Comparison of ENCODE assay signal across 9 cellular contexts in genomic region chr5:133610489-133611356, GRCh38. TPM values are rescaled to one million over a fixed set of nuclear protein-coding genes. Genes with fewer than 3 reads are reported as not detected.
DNase-seq lines count a peak whose midpoint lies in the region; ATAC-seq, FAIRE-seq and TF ChIP-seq lines count a peak whose summit lies in the region.
"Had no signal": no experiment of that assay in that cellular context is flagged by ENCODE, and none has a peak within 500 bp of the region (broad histone marks: within the 10 kb centered on the region; RNA-seq: fewer than 3 reads in every experiment).

No MANE protein-coding gene starts in this region.

- TF ChIP-seq CTCF in right atrium auricular region (IDR thresholded peaks at IDR 0.05) (peak; percentile 18 to 75), psoas muscle (IDR thresholded peaks at IDR 0.05) (peak; percentile 56)

- TF ChIP-seq POLR2A in GM12891 (IDR thresholded peaks at IDR 0.05; ENCODE audit: low read depth, low read length) = no peak
- TF ChIP-seq POLR2A in H54 (IDR thresholded peaks at IDR 0.05; ENCODE audit: low read depth, low read length) = no peak

- peak; percentile 90 to 96 (median 94) for ATAC-seq in psoas muscle

- H3K4me3 ChIP-seq in right atrium auricular region = peak overlapping the region in 1 of 2 donors; percentile 45
- H3K4me3 ChIP-seq in psoas muscle = peak overlapping the region; percentile 52

- H3K9me3 ChIP-seq in right atrium auricular region (no peaks in the 10 kb centered on the region), psoas muscle (no peaks in the 10 kb centered on the region)

- peaks cover 3 to 17% of the 10 kb centered on the region in 2 donors for H3K27me3 ChIP-seq in right atrium auricular region
- peaks cover 0 to 90% (median 14%) of the 10 kb centered on the region in 3 donors for H3K27me3 ChIP-seq in psoas muscle (ENCODE audit: insufficient read depth in 3 of 3, low read length in 2 of 3)

- H3K36me3 ChIP-seq in right atrium auricular region (no peaks in the 10 kb centered on the region), psoas muscle (ENCODE audit: insufficient read depth in 1 of 2, low read depth in 1 of 2) (no peaks in the 10 kb centered on the region)

- peak; percentile 41 for DNase-seq in A172 (ENCODE audit: low spot score)
- peak; percentile 61 for DNase-seq in GM12891 (ENCODE audit: insufficient read length, low spot score)
- peak; percentile 45 for DNase-seq in NCI-H510A (lab: John Stamatoyannopoulos, UW)
- DNase-seq in right atrium auricular region (ENCODE audit: low spot score) = no peak
- peak; percentile 61 to 75 for DNase-seq in psoas muscle
- no peak for DNase-seq in H54 (ENCODE audit: insufficient read length, low spot score)
- no peak for DNase-seq in SHP77 treated with DMSO at 0.1 percent for 48 hours (lab: John Stamatoyannopoulos, UW)

- intact Hi-C loops in psoas muscle (cut with DNase I) = loop anchor here (2.0 to 10.0 kb wide), 3 partner anchors 186 to 496 kb away; no protein-coding TSS in a partner anchor

- FAIRE-seq in GM12891 (lab: Jason Lieb, UNC) (no peak), H54 (lab: Jason Lieb, UNC) (no peak)
- FAIRE-seq: islet of Langerhans had no signal

- 7% methylated on average over 38 to 57 of the region's 57 CpGs for WGBS in psoas muscle, 3 donors

- H3K4me1 ChIP-seq in right atrium auricular region (peaks cover 0 to 31% of the 10 kb centered on the region in 2 donors), psoas muscle (peaks cover 16% of the 10 kb centered on the region)

- H3K27ac ChIP-seq in angular gyrus (ENCODE audit: low read depth, low read length) = peak overlapping the region; percentile 33
- no peak overlapping the region for H3K27ac ChIP-seq in right atrium auricular region
- no peak overlapping the region for H3K27ac ChIP-seq in psoas muscle

TF ChIP-seq in GM12891, 5 proteins besides CTCF, POLR2A, EP300 and RAD21:
- TF ChIP-seq PAX5 (IDR thresholded peaks at IDR 0.05; ENCODE audit: insufficient read depth, low read length, severe bottlenecking) (no peak), POU2F2 (IDR thresholded peaks at IDR 0.05; ENCODE audit: low read depth, low read length) (no peak), SPI1 (IDR thresholded peaks at IDR 0.05; ENCODE audit: low read depth, low read length) (no peak), POLR2AphosphoS5 (IDR thresholded peaks at IDR 0.05; ENCODE audit: low read depth, low read length) (no peak), TAF1 (IDR thresholded peaks at IDR 0.05; ENCODE audit: low read depth, low read length) (no peak)

RNA-seq across cellular contexts. Expression of gene FSTL4, which starts 1.6 kb away (rescaled TPM):
- total RNA-seq in A172 (2014; rRNA removed; shearing (Covaris generic)) = 0.10 and 1.1 TPM in 2 replicates
- polyA plus RNA-seq in GM12891 (2012; ENCODE audit: low read depth, missing spikeins) = not detected
- total RNA-seq in right atrium auricular region (not detected), psoas muscle (under 1 TPM; 0.24 to 0.81 (median 0.32) TPM)
- under 1 TPM; 0.07 to 0.18 (median 0.10) TPM for polyA plus RNA-seq in psoas muscle

Comparison
In these comparisons a context has a peak if more than half of its experiments do, and no peak if none do; other contexts are left out.
1. DNase-seq: peak in A172 (single experiment), GM12891 (single experiment), NCI-H510A (single experiment) and psoas muscle (2 of 2); none in right atrium auricular region (single experiment), H54 (single experiment) and SHP77 treated with DMSO at 0.1 percent for 48 hours (single experiment).